In the genomic region with DNA sequence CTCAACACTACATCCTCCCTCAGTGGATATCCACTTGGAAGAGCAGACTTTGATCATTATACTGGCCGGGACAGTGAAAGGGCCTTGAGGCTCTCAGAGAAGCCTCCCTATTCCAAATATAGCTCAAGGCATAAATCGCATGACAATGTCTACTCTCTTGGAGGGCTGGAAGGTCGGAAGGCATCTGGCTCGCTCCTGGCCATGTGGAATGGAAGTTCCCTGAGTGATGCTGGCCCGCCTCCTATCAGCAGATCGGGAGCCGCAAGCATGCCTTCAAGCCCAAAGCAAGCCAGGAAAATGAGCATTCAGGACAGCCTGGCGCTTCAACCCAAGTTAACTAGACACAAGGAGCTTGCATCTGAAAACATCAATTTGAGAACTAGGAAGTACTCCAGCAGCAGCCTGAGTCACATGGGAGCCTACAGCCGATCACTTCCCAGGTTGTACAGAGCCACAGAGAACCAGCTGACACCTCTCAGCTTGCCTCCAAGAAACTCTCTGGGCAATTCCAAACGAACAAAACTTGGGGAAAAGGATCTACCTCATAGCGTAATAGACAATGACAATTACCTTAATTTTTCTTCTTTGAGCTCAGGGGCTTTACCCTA, we compare ENCODE assay signal across 24 cellular contexts. TPM values are rescaled to one million over a fixed set of nuclear protein-coding genes. Genes with fewer than 3 reads are reported as not detected.
DNase-seq lines count a peak whose midpoint lies in the region; ATAC-seq and TF ChIP-seq lines count a peak whose summit lies in the region.
"Had no signal": no experiment of that assay in that cellular context is flagged by ENCODE, and none has a peak within 500 bp of the region (broad histone marks: within the 10 kb centered on the region; RNA-seq: fewer than 3 reads in every experiment).

No MANE protein-coding gene starts in this region.

- intact Hi-C loops in PC-3 (cut with micrococcal nuclease): no loop called here
- intact Hi-C loops in right cardiac atrium (cut with DNase I): no loop called here
- intact Hi-C loops in tibial artery (cut with DNase I; ENCODE audit: low total_unique reads): no loop called here
- intact Hi-C loops in natural killer cell (cut with micrococcal nuclease): no loop called here

- no peak overlapping the region for H3K4me2 ChIP-seq in PC-3 (ENCODE audit: low read length)

- H3K9me3 Mint-ChIP-seq in chondrocyte (ENCODE audit: low read depth) (peaks cover 9% of the 10 kb centered on the region), natural killer cell (no peaks in the 10 kb centered on the region)

- peaks cover 24% of the 10 kb centered on the region; the same call in 1 of the 2 replicates for H4K20me1 ChIP-seq in PC-3 (ENCODE audit: low read length)

- no peaks in the 10 kb centered on the region for H3F3A ChIP-seq in PC-3 (ENCODE audit: low read length, unreplicated experiment)

- H3K9me2 ChIP-seq in PC-3 (replicated peaks; ENCODE audit: low read length): no peaks in the 10 kb centered on the region

- H3K36me3 Mint-ChIP-seq in chondrocyte (ENCODE audit: low read depth) (peaks cover 30% of the 10 kb centered on the region), natural killer cell (peaks cover 16% of the 10 kb centered on the region)

- H3K79me2 ChIP-seq in PC-3 (ENCODE audit: low read length): peaks cover 100% of the 10 kb centered on the region

- H3K36me3 ChIP-seq in PC-3 (ENCODE audit: low read depth, low read length) (peaks cover 58% of the 10 kb centered on the region), tibial artery (peaks cover 13 to 34% (median 14%) of the 10 kb centered on the region in 3 donors)
- H3K36me3 ChIP-seq: colonic mucosa, WERI-Rb-1 had no signal

- DNase-seq in PC-3: no peak
- no peak for DNase-seq in chondrocyte (ENCODE audit: low spot score)
- peak in 1 of 3 donors; percentile 57 for DNase-seq in right cardiac atrium
- DNase-seq in tibial artery: no peak
- DNase-seq in natural killer cell: no peak
- no peak for DNase-seq in NCI-H82 treated with DMSO at 0.1 percent for 48 hours (lab: John Stamatoyannopoulos, UW; ENCODE audit: unreplicated experiment)
- no peak for DNase-seq in stimulated activated CD4-positive, alpha-beta T cell treated with anti-CD3 and anti-CD28 coated beads, Interleukin-15, amount 100 ng/mL, for 24 hours
- DNase-seq: activated CD4-positive, alpha-beta T cell treated with anti-CD3 and anti-CD28 coated beads, Interleukin-2, amount 10 ng/mL, durations not matched to agents 7 days and 5 days; activated CD8-positive, alpha-beta memory T cell treated with anti-CD3 and anti-CD28 coated beads, Interleukin-2, amount 10 ng/mL, durations not matched to agents 7 days and 5 days; activated naive CD4-positive, alpha-beta T cell; activated T-cell treated with anti-CD3 and anti-CD28 coated beads, Interleukin-2, amount 50 U/mL, for 48 hours; C1 segment of cervical spinal cord; colonic mucosa; DMS79 treated with DMSO at 0.1 percent for 48 hours; effector memory CD4-positive, alpha-beta T cell; erythroblast; Kasumi-1; left colon; NCI-H1694; NCI-H524; SHP77 treated with DMSO at 0.1 percent for 48 hours; spleen; stimulated activated CD4-positive, alpha-beta T cell treated with anti-CD3 and anti-CD28 coated beads, Interleukin-2, amount 100 ng/mL, for 48 hours; WERI-Rb-1 had no signal

- ATAC-seq in PC-3: no peak
- ATAC-seq in right cardiac atrium: peak in 1 of 2 donors; percentile 43
- ATAC-seq in natural killer cell: no peak
- ATAC-seq: activated CD8-positive, alpha-beta memory T cell treated with anti-CD3 and anti-CD28 coated beads, Interleukin-2, amount 10 ng/mL, durations not matched to agents 7 days and 5 days; left colon had no signal

- H3K27ac Mint-ChIP-seq in chondrocyte (ENCODE audit: unreplicated experiment) (peak overlapping the region; percentile 43), natural killer cell (peak overlapping the region in 1 of 2 donors; percentile 80)
- H3K27ac Mint-ChIP-seq: activated CD4-positive, alpha-beta T cell treated with anti-CD3 and anti-CD28 coated beads, Interleukin-2, amount 10 ng/mL, durations not matched to agents 7 days and 5 days; activated CD8-positive, alpha-beta memory T cell treated with anti-CD3 and anti-CD28 coated beads, Interleukin-2, amount 10 ng/mL, durations not matched to agents 7 days and 5 days had no signal

- H3K27me3 ChIP-seq in PC-3 (ENCODE audit: low read length) (no peaks in the 10 kb centered on the region), right cardiac atrium (ENCODE audit: control insufficient read depth, insufficient read depth) (no peaks in the 10 kb centered on the region), tibial artery (no peaks in the 10 kb centered on the region)
- H3K27me3 ChIP-seq: colonic mucosa, spleen had no signal

- H3K27me3 Mint-ChIP-seq in chondrocyte (ENCODE audit: low read depth) (no peaks in the 10 kb centered on the region), natural killer cell (ENCODE audit: low read depth in 2 of 2) (no peaks in the 10 kb centered on the region)
- H3K27me3 Mint-ChIP-seq: activated CD4-positive, alpha-beta T cell treated with anti-CD3 and anti-CD28 coated beads, Interleukin-2, amount 10 ng/mL, durations not matched to agents 7 days and 5 days; activated CD8-positive, alpha-beta memory T cell treated with anti-CD3 and anti-CD28 coated beads, Interleukin-2, amount 10 ng/mL, durations not matched to agents 7 days and 5 days had no signal

- H3K9me3 ChIP-seq in PC-3 (ENCODE audit: low read length) (no peaks in the 10 kb centered on the region), right cardiac atrium (ENCODE audit: control insufficient read depth, low read length) (no peaks in the 10 kb centered on the region), tibial artery (peaks cover 0 to 14% (median 0%) of the 10 kb centered on the region in 3 donors)
- H3K9me3 ChIP-seq: colonic mucosa had no signal

- H3K4me1 ChIP-seq in PC-3 (ENCODE audit: insufficient read depth, low read length) (peaks cover 13% of the 10 kb centered on the region; the same call in 1 of the 2 replicates), right cardiac atrium (ENCODE audit: control insufficient read depth, insufficient read depth, low read length) (peaks cover 4% of the 10 kb centered on the region), tibial artery (peaks cover 0 to 93% (median 20%) of the 10 kb centered on the region in 4 donors)
- H3K4me1 ChIP-seq: colonic mucosa had no signal

- BruUV-seq in PC-3 (replicated peaks; lab: Mats Ljungman, UMichigan): TSS peak; percentile 30

- CTCF ChIA-PET in PC-3 (lab: Charles Lee): no interaction called here

- peaks cover 44% of the 10 kb centered on the region for H3K4me1 Mint-ChIP-seq in chondrocyte (ENCODE audit: low read depth)
- peaks cover 39 to 61% of the 10 kb centered on the region in 2 donors for H3K4me1 Mint-ChIP-seq in natural killer cell
- H3K4me1 Mint-ChIP-seq: activated CD4-positive, alpha-beta T cell treated with anti-CD3 and anti-CD28 coated beads, Interleukin-2, amount 10 ng/mL, durations not matched to agents 7 days and 5 days had no signal

- TF ChIP-seq CTCF in PC-3 (conservative IDR thresholded peaks at IDR 0.05; ENCODE audit: low read depth, low read length): no peak
- TF ChIP-seq CTCF in chondrocyte (IDR thresholded peaks at IDR 0.05): no peak
- TF ChIP-seq CTCF in tibial artery (IDR thresholded peaks at IDR 0.05): no peak
- TF ChIP-seq CTCF in natural killer cell (IDR thresholded peaks at IDR 0.05): no peak

- H3K9ac ChIP-seq in PC-3 (ENCODE audit: low read length): no peak overlapping the region

- 67% methylated on average over 11 of the region's 11 CpGs for WGBS in right cardiac atrium

- H3K4me3 Mint-ChIP-seq in chondrocyte (ENCODE audit: unreplicated experiment) (no peak overlapping the region), natural killer cell (no peak overlapping the region)
- H3K4me3 Mint-ChIP-seq: activated CD4-positive, alpha-beta T cell treated with anti-CD3 and anti-CD28 coated beads, Interleukin-2, amount 10 ng/mL, durations not matched to agents 7 days and 5 days; activated CD8-positive, alpha-beta memory T cell treated with anti-CD3 and anti-CD28 coated beads, Interleukin-2, amount 10 ng/mL, durations not matched to agents 7 days and 5 days had no signal

- no peak overlapping the region for H3K27ac ChIP-seq in PC-3 (ENCODE audit: low read length)
- H3K27ac ChIP-seq in right cardiac atrium (ENCODE audit: low read length): peak overlapping the region; percentile 11
- peak overlapping the region; percentile 7 to 31 for H3K27ac ChIP-seq in tibial artery
- H3K27ac ChIP-seq: colonic mucosa, WERI-Rb-1 had no signal

- H3K4me3 ChIP-seq in PC-3 (ENCODE audit: low read length): no peak overlapping the region
- no peak overlapping the region for H3K4me3 ChIP-seq in right cardiac atrium (ENCODE audit: low read length)
- no peak overlapping the region for H3K4me3 ChIP-seq in tibial artery
- H3K4me3 ChIP-seq: colonic mucosa, spleen had no signal

- H2AFZ ChIP-seq in PC-3 (ENCODE audit: low read length): no peak overlapping the region

- POLR2A ChIA-PET in PC-3 (lab: Charles Lee; ENCODE audit: unreplicated experiment): interaction anchor here (0.5 to 0.6 kb wide), 2 partner anchors 112 to 129 kb away, joined by 3 to 5 read pairs; no protein-coding TSS in a partner anchor

RNA-seq across cellular contexts. Expression of gene PHLDB2, which starts 25.4 kb away (rescaled TPM):
- 90.1 and 104 TPM in 2 replicates for total RNA-seq in PC-3 (2014; rRNA removed)
- total RNA-seq in chondrocyte: 70.3 to 138 TPM (median 133 TPM) in 3 replicates
- total RNA-seq in right cardiac atrium: 10 to 100 TPM; 10.7 to 22.8 (median 19.0) TPM
- polyA plus RNA-seq in right cardiac atrium: 9.5 TPM
- 10 to 100 TPM; 63.3 to 93.4 (median 64.0) TPM for total RNA-seq in natural killer cell
